In the genomic region with DNA sequence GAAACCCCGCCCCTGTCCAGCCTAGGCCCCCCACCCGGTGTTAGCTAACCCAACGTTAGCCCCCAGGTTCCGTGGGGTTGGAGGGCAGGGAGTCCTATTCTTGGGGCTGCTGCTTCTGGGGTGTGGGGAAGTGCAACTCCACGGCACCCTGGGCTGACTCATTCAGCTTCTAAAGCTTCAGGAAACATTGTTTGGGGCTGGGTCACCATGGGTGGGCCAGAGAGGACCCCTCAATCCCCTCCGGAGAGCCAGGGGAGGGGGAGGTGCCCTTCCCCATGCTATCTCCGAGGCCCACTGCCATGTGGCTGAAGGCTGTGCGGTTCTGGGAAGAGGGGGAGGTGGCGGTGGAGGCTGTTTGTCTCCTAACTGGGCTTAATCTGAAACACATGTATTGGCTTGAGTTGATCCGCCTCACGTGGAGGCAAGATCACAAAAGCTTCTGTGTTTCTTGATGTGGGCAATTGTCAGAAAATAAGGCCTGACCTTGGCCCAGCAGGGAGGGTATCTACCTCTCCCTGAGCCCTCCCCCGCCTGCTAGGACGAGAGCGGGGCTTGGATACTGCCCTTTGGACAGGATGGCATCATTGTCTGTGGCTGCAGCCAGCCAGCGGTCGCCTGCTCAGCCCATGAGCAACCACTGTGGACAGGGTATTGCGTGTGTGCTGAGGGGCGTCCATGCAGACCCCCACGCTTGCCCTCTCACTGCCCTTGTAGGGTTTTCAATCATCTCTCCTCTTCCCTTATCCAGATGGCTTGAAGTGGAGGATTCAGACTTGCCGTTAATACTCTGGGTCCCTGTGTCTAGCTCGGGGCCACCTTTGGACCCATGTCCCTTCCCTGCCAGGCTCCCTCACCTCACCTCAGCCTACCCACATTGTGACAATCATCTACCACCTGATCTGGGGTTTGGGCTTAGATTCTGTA, we compare ENCODE assay signal across 9 cellular contexts. TPM values are rescaled to one million over a fixed set of nuclear protein-coding genes. Genes with fewer than 3 reads are reported as not detected.
A peak's percentile ranks its signal among the peaks of the same experiment; 100 is the strongest.
DNase-seq lines count a peak whose midpoint lies in the region; ATAC-seq, FAIRE-seq and TF ChIP-seq lines count a peak whose summit lies in the region.
"Had no signal": no experiment of that assay in that cellular context is flagged by ENCODE, and none has a peak within 500 bp of the region (broad histone marks: within the 10 kb centered on the region; RNA-seq: fewer than 3 reads in every experiment).

No MANE protein-coding gene starts in this region.

- peak overlapping the region; percentile 59 to 73 (median 70) for H3K4me3 ChIP-seq in breast epithelium
- H3K4me3 ChIP-seq in right lobe of liver, result peak overlapping the region; percentile 54 to 82 (median 74)
- H3K4me3 ChIP-seq in tibial nerve, result peak overlapping the region; percentile 36 to 66 (median 42)

- peak in 1 of 10 experiments; percentile 18 for DNase-seq in CD4-positive, alpha-beta T cell
- DNase-seq in NCI-H146 treated with DMSO at 0.1 percent for 48 hours (lab: John Stamatoyannopoulos, UW; ENCODE audit: unreplicated experiment) (peak; percentile 66), breast epithelium (ENCODE audit: low spot score in 2 of 2) (no peak), right lobe of liver (peak; percentile 86 to 93 (median 91)), tibial nerve (ENCODE audit: low spot score in 2 of 2) (peak; percentile 64 to 78), NK-92 (lab: John Stamatoyannopoulos, UW; ENCODE audit: unreplicated experiment) (no peak), GM19239 (ENCODE audit: insufficient read length, low spot score) (no peak), GM13977 (ENCODE audit: low spot score) (no peak)

- intact Hi-C loops in CD4-positive, alpha-beta T cell (cut with DNase I, micrococcal nuclease), result loop anchor here in 1 of 2 experiments (5.0 to 10.0 kb wide), 3 partner anchors 41 to 98 kb away; a partner anchor contains a TSS
- intact Hi-C loops in breast epithelium (cut with DNase I; ENCODE audit: low total_unique reads) (loop anchor here (1.0 kb wide), 1 partner anchor 18 kb away; no protein-coding TSS in a partner anchor), right lobe of liver (cut with DNase I) (no loop called here)

- peak overlapping the region; percentile 83 for H3K27ac Mint-ChIP-seq in CD4-positive, alpha-beta T cell

- H3K9me3 ChIP-seq in CD4-positive, alpha-beta T cell (ENCODE audit: control insufficient read depth, low read length), result no peaks in the 10 kb centered on the region
- no peaks in the 10 kb centered on the region for H3K9me3 ChIP-seq in breast epithelium
- no peaks in the 10 kb centered on the region for H3K9me3 ChIP-seq in right lobe of liver
- no peaks in the 10 kb centered on the region for H3K9me3 ChIP-seq in tibial nerve

- no peak for TF ChIP-seq CTCF in CD4-positive, alpha-beta T cell (IDR thresholded peaks at IDR 0.05)
- TF ChIP-seq CTCF in breast epithelium (IDR thresholded peaks at IDR 0.05) (no peak), right lobe of liver (IDR thresholded peaks at IDR 0.05) (no peak), tibial nerve (IDR thresholded peaks at IDR 0.05) (no peak), GM13977 (IDR thresholded peaks at IDR 0.05; ENCODE audit: extremely low read depth, insufficient read depth, missing control alignments) (no peak)

- WGBS in right lobe of liver (ENCODE audit: insufficient coverage, low coverage, low lambda C conversion rate, missing lambda C conversion rate), result 25% methylated on average over 10 of the region's 21 CpGs
- WGBS in tibial nerve, 2 donors, result 27 to 28% methylated on average over 15 to 16 of the region's 21 CpGs

- H3K4me1 ChIP-seq in breast epithelium (no peaks in the 10 kb centered on the region), right lobe of liver (peaks cover 0 to 43% (median 15%) of the 10 kb centered on the region in 4 donors), tibial nerve (peaks cover 0 to 68% (median 19%) of the 10 kb centered on the region in 4 donors)

- ATAC-seq in CD4-positive, alpha-beta T cell (ENCODE audit: poor library complexity), result no peak
- peak; percentile 76 to 87 (median 82) for ATAC-seq in right lobe of liver

- H3K27me3 Mint-ChIP-seq in CD4-positive, alpha-beta T cell, result no peaks in the 10 kb centered on the region

- H3K4me1 Mint-ChIP-seq in CD4-positive, alpha-beta T cell (ENCODE audit: low read depth), result peaks cover 51% of the 10 kb centered on the region

- H3K27ac ChIP-seq in CD4-positive, alpha-beta T cell (ENCODE audit: low read depth, low read length), result peak overlapping the region; percentile 54
- H3K27ac ChIP-seq in breast epithelium, result peak overlapping the region; percentile 87 to 95
- peak overlapping the region; percentile 78 to 91 (median 88) for H3K27ac ChIP-seq in right lobe of liver
- H3K27ac ChIP-seq in tibial nerve, result peak overlapping the region; percentile 80 to 90 (median 84)

- in situ Hi-C loops in GM13977 (cut with MboI; ENCODE audit: low pct_unique_long_range_greater_than_20kb, low sequenced_read_pairs, unreplicated experiment), result no loop called here

- H3K36me3 ChIP-seq in breast epithelium, result no peaks in the 10 kb centered on the region
- H3K36me3 ChIP-seq in right lobe of liver, result peaks cover 0 to 10% (median 0%) of the 10 kb centered on the region in 4 donors
- H3K36me3 ChIP-seq in tibial nerve, result peaks cover 0 to 12% (median 0%) of the 10 kb centered on the region in 3 donors

- no peaks in the 10 kb centered on the region for H3K27me3 ChIP-seq in CD4-positive, alpha-beta T cell (ENCODE audit: control insufficient read depth, insufficient read depth, low read length)
- H3K27me3 ChIP-seq in breast epithelium, result no peaks in the 10 kb centered on the region
- no peaks in the 10 kb centered on the region for H3K27me3 ChIP-seq in right lobe of liver
- peaks cover 0 to 11% of the 10 kb centered on the region in 2 donors for H3K27me3 ChIP-seq in tibial nerve

- TF ChIP-seq POLR2A in breast epithelium (IDR thresholded peaks at IDR 0.05) (no peak), right lobe of liver (IDR thresholded peaks at IDR 0.05) (peak; percentile 81), tibial nerve (IDR thresholded peaks at IDR 0.05) (peak in 1 of 2 donors; percentile 28)

- POLR2A ChIA-PET in CD4-positive, alpha-beta T cell (lab: Charles Lee), result interaction anchor here (1.3 to 3.1 kb wide), 7 partner anchors 20 to 66 kb away, joined by 5 to 35 read pairs (median 16); a partner anchor contains a TSS

- no peak for FAIRE-seq in GM19239 (lab: Jason Lieb, UNC)

- H3K4me3 Mint-ChIP-seq in CD4-positive, alpha-beta T cell, result peak overlapping the region; percentile 65

- H3K9me3 Mint-ChIP-seq in CD4-positive, alpha-beta T cell, result no peaks in the 10 kb centered on the region

- H3K36me3 Mint-ChIP-seq in CD4-positive, alpha-beta T cell (ENCODE audit: low read depth), result no peaks in the 10 kb centered on the region

- CTCF ChIA-PET in CD4-positive, alpha-beta T cell (lab: Charles Lee), result interaction anchor here (1.4 kb wide), 1 partner anchor 10 kb away, joined by 3 read pairs; no protein-coding TSS in a partner anchor

- TF ChIP-seq EP300 in tibial nerve (IDR thresholded peaks at IDR 0.05), result peak in 1 of 2 donors; percentile 85

RNA-seq across cellular contexts. Expression of a gene that starts 1.3 kb away (rescaled TPM):
- total RNA-seq in CD4-positive, alpha-beta T cell, result 1 to 10 TPM; 3.0 to 4.8 TPM
- total RNA-seq in breast epithelium (1,000 to 10,000 TPM in 1 of 3 donors, 100 to 1,000 TPM in 2; 427 to 3,050 (median 615) TPM), right lobe of liver (1,000 to 10,000 TPM in 2 of 6 experiments, 100 to 1,000 TPM in 4; 621 to 1,110 (median 800) TPM), tibial nerve (1,000 to 10,000 TPM in 1 of 4 donors, 100 to 1,000 TPM in 3; 720 to 2,221 (median 908) TPM)

RNA-seq across cellular contexts. Expression of a gene that starts 20.5 kb away (rescaled TPM):
- under 1 TPM; 0.49 to 0.59 TPM for total RNA-seq in CD4-positive, alpha-beta T cell
- total RNA-seq in breast epithelium (10 to 100 TPM; 18.4 to 30.1 (median 21.3) TPM), right lobe of liver (1,000 to 10,000 TPM; 1,040 to 1,391 (median 1,137) TPM), tibial nerve (10 to 100 TPM in 2 of 4 donors, 1 to 10 TPM in 2; 6.1 to 21.3 (median 11.4) TPM)
- total RNA-seq: pulmonary artery endothelial cell had no signal

RNA-seq across cellular contexts. Expression of a gene that starts 38.7 kb away (rescaled TPM):
- total RNA-seq in CD4-positive, alpha-beta T cell, result 10 to 100 TPM; 24.8 to 25.0 TPM
- 10 to 100 TPM; 36.6 to 52.6 (median 41.6) TPM for total RNA-seq in breast epithelium
- total RNA-seq in right lobe of liver, result 10 to 100 TPM; 23.0 to 27.2 (median 23.9) TPM
- 100 to 1,000 TPM in 2 of 4 donors, 10 to 100 TPM in 2; 54.4 to 111 (median 92.0) TPM for total RNA-seq in tibial nerve

RNA-seq across cellular contexts. Expression of a gene that starts 53.0 kb away (rescaled TPM):
- under 1 TPM; 0.19 to 0.34 TPM for total RNA-seq in CD4-positive, alpha-beta T cell
- total RNA-seq in breast epithelium (10 to 100 TPM in 1 of 3 donors, 1 to 10 TPM in 2; 3.7 to 10.9 (median 6.9) TPM), right lobe of liver (10 to 100 TPM in 1 of 6 experiments, 1 to 10 TPM in 5; 2.5 to 17.7 (median 3.7) TPM), tibial nerve (10 to 100 TPM in 3 of 4 donors, 1 to 10 TPM in 1; 7.5 to 11.8 (median 11.1) TPM)

Comparison
In these comparisons a context has a peak if more than half of its experiments do, and no peak if none do; other contexts are left out.
1. DNase-seq: peak in NCI-H146 treated with DMSO at 0.1 percent for 48 hours (single experiment), right lobe of liver (3 of 3) and tibial nerve (2 of 2); none in breast epithelium (0 of 2), NK-92 (single experiment), GM19239 (single experiment) and GM13977 (single experiment).
2. RNA of a gene that starts 1.3 kb away (total RNA-seq): 720 to 2,221 TPM in tibial nerve, 621 to 1,110 TPM in right lobe of liver and 427 to 3,050 TPM in breast epithelium; 3.0 to 4.8 TPM in CD4-positive, alpha-beta T cell; every median in the first group is over 10 times any median in the second.
3. RNA of a gene that starts 20.5 kb away (total RNA-seq): 1,040 to 1,391 TPM in right lobe of liver; 18.4 to 30.1 TPM in breast epithelium, 6.1 to 21.3 TPM in tibial nerve and 0.49 to 0.59 TPM in CD4-positive, alpha-beta T cell; every median in the first group is over 10 times any median in the second.
4. Peak in every context shown above with its lines, with median percentiles within 50 percentile points of each other: H3K27ac ChIP-seq and H3K4me3 ChIP-seq.